In the genomic region with DNA sequence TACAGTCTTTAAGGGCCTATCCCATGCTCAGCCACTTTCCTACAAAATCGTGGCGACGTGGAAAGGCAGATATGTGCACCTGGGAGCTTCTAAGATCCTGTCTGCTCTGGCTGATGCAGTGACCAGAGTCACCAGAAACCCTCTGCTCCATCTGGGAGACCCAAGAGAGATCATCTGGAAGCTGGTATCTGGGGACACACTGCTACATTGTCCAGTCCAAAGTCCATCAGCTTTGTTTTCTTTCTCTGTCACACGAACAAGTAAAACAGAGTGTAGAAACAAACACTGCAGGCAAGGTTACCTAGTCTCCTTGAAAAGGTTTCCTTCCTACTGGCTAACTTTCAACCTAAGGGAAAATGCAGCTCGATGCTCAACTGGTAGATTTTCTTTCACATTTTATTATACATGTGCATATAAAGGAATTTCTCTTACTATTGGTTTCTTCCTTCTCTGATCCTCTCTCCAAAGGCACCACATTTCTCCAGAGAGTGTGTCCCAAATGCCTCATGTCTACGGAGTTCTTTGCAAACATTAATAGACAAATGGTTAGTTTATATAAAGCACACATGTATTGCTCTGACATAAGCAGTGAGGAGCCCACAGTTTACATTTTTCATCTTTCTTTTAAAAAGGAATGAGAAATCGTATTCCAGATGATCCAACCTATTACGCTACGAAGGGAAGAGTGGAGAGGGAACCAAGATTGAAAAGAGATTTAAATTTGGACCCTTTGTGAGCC, we compare ENCODE assay signal across 22 cellular contexts. TPM values are rescaled to one million over a fixed set of nuclear protein-coding genes. Genes with fewer than 3 reads are reported as not detected.
"Had no signal": no experiment of that assay in that cellular context is flagged by ENCODE, and none has a peak within 500 bp of the region (broad histone marks: within the 10 kb centered on the region; RNA-seq: fewer than 3 reads in every experiment).

No MANE protein-coding gene starts in this region.

- H3K36me3 ChIP-seq: sigmoid colon, uterus had no signal

- H3K4me1 ChIP-seq: testis, uterus had no signal

- DNase-seq: activated CD4-positive, alpha-beta T cell treated with anti-CD3 and anti-CD28 coated beads for 1 hour; activated CD4-positive, alpha-beta T cell treated with anti-CD3 and anti-CD28 coated beads, Interleukin-2, amount 50 U/mL, for 1 hour; activated CD8-positive, alpha-beta T cell treated with anti-CD3 and anti-CD28 coated beads, Interleukin-2, amount 10 ng/mL, durations not matched to agents 7 days and 5 days; activated gamma-delta T cell; anterior cingulate cortex; caudate nucleus; effector CD4-positive, alpha-beta T cell; glutamatergic neuron; hypothalamus; nephron progenitor cell; posterior cingulate gyrus; sigmoid colon; stimulated activated CD4-positive, alpha-beta T cell treated with anti-CD3 and anti-CD28 coated beads, Interleukin-2, amount 100 ng/mL, for 48 hours; stimulated activated CD8-positive, alpha-beta memory T cell treated with anti-CD3 and anti-CD28 coated beads, Interleukin-4, amount 100 ng/mL, for 48 hours; stimulated activated naive CD4-positive, alpha-beta T cell; testis; trophoblast cell; uterus had no signal

- ATAC-seq: activated CD8-positive, alpha-beta T cell treated with anti-CD3 and anti-CD28 coated beads, Interleukin-2, amount 10 ng/mL, durations not matched to agents 7 days and 5 days; esophagus mucosa had no signal

- H3K27ac ChIP-seq: sigmoid colon, testis, uterus had no signal

- H3K9me3 ChIP-seq: sigmoid colon, testis, uterus had no signal

- FAIRE-seq: frontal cortex had no signal

- H3K27me3 ChIP-seq: sigmoid colon, testis, uterus had no signal

- H3K4me3 ChIP-seq: sigmoid colon, testis, uterus had no signal

RNA-seq across cellular contexts. Expression of gene GREM1, which starts 8.3 kb away (rescaled TPM):
- total RNA-seq: activated CD8-positive, alpha-beta T cell treated with anti-CD3 and anti-CD28 coated beads, Interleukin-2, amount 10 ng/mL, durations not matched to agents 7 days and 5 days; activated T-helper 1 cell treated with anti-CD3 and anti-CD28 coated beads, Interleukin-12 subunit alpha, Interleukin-12 subunit beta, Interleukin-2, Interleukin-4 antibody, amounts not matched to agents 30 ng/mL and 10 ng/mL and 1 ng/mL, durations not matched to agents 14 hours and 24 hours and 36 hours; endothelial cell of umbilical vein had no signal
- polyA plus RNA-seq: endothelial cell of umbilical vein had no signal
